12 cellular contexts compared by ENCODE assay signal in the genomic region with DNA sequence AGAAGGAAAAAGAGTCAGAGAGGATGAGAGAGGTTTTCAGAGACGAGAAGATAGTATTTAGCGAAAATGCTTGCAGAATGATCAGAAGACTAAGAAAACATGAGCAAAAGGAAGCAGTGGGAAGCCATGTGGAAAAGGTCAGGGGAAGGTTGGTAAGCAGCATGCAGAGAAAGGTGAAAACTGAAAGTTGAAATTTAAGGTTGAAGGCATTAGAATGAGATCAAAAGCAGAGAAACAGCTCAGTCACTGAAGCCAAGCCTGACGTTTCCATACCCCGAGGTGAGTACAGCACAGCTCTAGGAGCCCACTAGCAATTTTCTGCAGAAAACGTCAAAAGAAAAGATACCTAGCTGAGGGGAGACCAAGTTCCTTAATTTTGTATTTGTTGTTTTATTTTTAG. TPM values are rescaled to one million over a fixed set of nuclear protein-coding genes. Genes with fewer than 3 reads are reported as not detected.
DNase-seq lines count a peak whose midpoint lies in the region; ATAC-seq lines count a peak whose summit lies in the region.
"Had no signal": no experiment of that assay in that cellular context is flagged by ENCODE, and none has a peak within 500 bp of the region (broad histone marks: within the 10 kb centered on the region; RNA-seq: fewer than 3 reads in every experiment).

No MANE protein-coding gene starts in this region.

- peaks cover 0 to 20% (median 5%) of the 10 kb centered on the region in 3 donors for H3K9me3 Mint-ChIP-seq in T-cell

- POLR2A ChIA-PET in T-cell (lab: Charles Lee) = no interaction called here

- CTCF ChIA-PET in T-cell (lab: Charles Lee) = interaction anchor here in 1 of 2 donors (0.6 kb wide), 1 partner anchor 228 kb away, joined by 3 read pairs; no protein-coding TSS in a partner anchor

- DNase-seq in stimulated activated CD4-positive, alpha-beta T cell treated with anti-CD3 and anti-CD28 coated beads, Interleukin-15, amount 100 ng/mL, for 24 hours = peak; percentile 41
- no peak for DNase-seq in stimulated activated CD4-positive, alpha-beta T cell treated with anti-CD3 and anti-CD28 coated beads, Interleukin-12 subunit alpha, Interleukin-12 subunit beta, amount 100 ng/mL, for 4 hours
- DNase-seq in T-cell (no peak), NOMO-1 treated with dmso at 0.1 percent for 144 hours (lab: John Stamatoyannopoulos, UW; ENCODE audit: unreplicated experiment) (no peak), GOT3 (lab: John Stamatoyannopoulos, UW) (no peak), AG20443 (ENCODE audit: low spot score) (no peak), inferior parietal cortex (ENCODE audit: extremely low spot score) (no peak)
- DNase-seq: C1 segment of cervical spinal cord, hypothalamus, NCI-H1417, nucleus accumbens had no signal

- no peaks in the 10 kb centered on the region for H3K27me3 Mint-ChIP-seq in T-cell

- peak overlapping the region in 1 of 3 donors; percentile 46 for H3K4me3 Mint-ChIP-seq in T-cell

- H3K36me3 Mint-ChIP-seq in T-cell = peaks cover 3% of the 10 kb centered on the region

- peak overlapping the region; percentile 15 to 61 for H3K27ac Mint-ChIP-seq in T-cell

- peak; percentile 82 for ATAC-seq in HG02642 (IDR thresholded peaks at IDR 0.05; ENCODE audit: poor library complexity, unreplicated experiment)
- peak in 2 of 4 experiments; percentile 40 to 51 for ATAC-seq in T-cell (replicated peaks in 1 of 4)

- peaks cover 23 to 38% (median 30%) of the 10 kb centered on the region in 3 donors for H3K4me1 Mint-ChIP-seq in T-cell

RNA-seq across cellular contexts. Expression of a gene that starts 19.1 kb away (rescaled TPM):
- total RNA-seq in T-cell = 10 to 100 TPM; 19.9 to 31.1 (median 26.8) TPM
